Comparison of ENCODE assay signal across 11 cellular contexts in the genomic region with DNA sequence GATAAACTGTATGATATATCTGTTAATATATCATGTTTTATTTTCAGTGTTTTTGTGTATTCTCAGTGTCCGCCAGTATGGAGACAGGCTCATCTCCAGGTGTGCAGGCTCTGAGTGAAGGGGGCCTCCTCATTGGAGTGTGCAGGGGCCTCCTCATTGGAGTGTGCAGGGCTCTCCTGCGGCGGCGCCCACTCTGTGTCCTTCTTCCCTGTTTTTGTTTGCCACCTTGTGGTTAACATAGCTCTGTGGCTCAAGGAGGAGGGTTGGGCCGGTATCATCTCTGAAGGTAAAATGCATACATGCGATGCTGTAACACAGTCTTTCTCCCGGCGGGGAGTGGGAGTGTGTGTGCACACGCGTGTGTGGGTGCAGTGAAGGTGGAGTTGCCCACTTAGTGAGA.
DNase-seq lines count a peak whose midpoint lies in the region; ATAC-seq, FAIRE-seq and TF ChIP-seq lines count a peak whose summit lies in the region.
"Had no signal": no experiment of that assay in that cellular context is flagged by ENCODE, and none has a peak within 500 bp of the region (broad histone marks: within the 10 kb centered on the region; RNA-seq: fewer than 3 reads in every experiment).

No MANE protein-coding gene starts in this region.

- H3K9ac ChIP-seq in liver (ENCODE audit: low read depth in 1 of 2, low read length in 2 of 2) = no peak overlapping the region
- H3K9ac ChIP-seq in HepG2 (ENCODE audit: insufficient read depth, low read depth, low read length) = no peak overlapping the region

- intact Hi-C loops in HepG2 (cut with micrococcal nuclease; ENCODE audit: unreplicated experiment) = no loop called here
- intact Hi-C loops in naive thymus-derived CD4-positive, alpha-beta T cell (cut with micrococcal nuclease) = no loop called here

- peak overlapping the region in 1 of 10 donors; percentile 27 for H3K4me3 Mint-ChIP-seq in naive thymus-derived CD4-positive, alpha-beta T cell

- ATAC-seq in HepG2 (no peak; the same call in 2 of the 3 replicates), HG02588 (IDR thresholded peaks at IDR 0.05; ENCODE audit: unreplicated experiment) (no peak), GM21619 (IDR thresholded peaks at IDR 0.05; ENCODE audit: unreplicated experiment) (no peak)
- ATAC-seq in naive thymus-derived CD4-positive, alpha-beta T cell = peak; percentile 31

- TF ChIP-seq EP300 in HepG2 (IDR thresholded peaks at IDR 0.05; ENCODE audit: low read depth in 2 of 2, low read length in 2 of 2) (no peak), HepG2 (CRISPR knock-in tag; IDR thresholded peaks at IDR 0.05; ENCODE audit: borderline replicate concordance) (no peak)

- H3K27ac ChIP-seq in liver (ENCODE audit: low read depth in 1 of 2, low read length in 2 of 2) = peak overlapping the region; percentile 29 to 56
- H3K27ac ChIP-seq in HepG2 (ENCODE audit: extremely low read length, insufficient read depth, low read length) = no peak overlapping the region
- H3K27ac ChIP-seq in ectodermal cell (ENCODE audit: insufficient read depth, low read depth, low read length, poor library complexity, severe bottlenecking) = peak overlapping the region; percentile 99
- H3K27ac ChIP-seq in naive thymus-derived CD4-positive, alpha-beta T cell (ENCODE audit: low read depth, low read length) = no peak overlapping the region

- H3K4me1 ChIP-seq in liver (ENCODE audit: control insufficient read depth in 4 of 4, insufficient read depth in 4 of 4, low read length in 3 of 4) (peaks cover 0 to 2% (median 0%) of the 10 kb centered on the region in 4 donors), HepG2 (ENCODE audit: insufficient read depth, low read length) (peaks cover 47% of the 10 kb centered on the region), ectodermal cell (ENCODE audit: control insufficient read depth, insufficient read depth, low read length) (peaks cover 58% of the 10 kb centered on the region)
- H3K4me1 ChIP-seq in naive thymus-derived CD4-positive, alpha-beta T cell (ENCODE audit: control insufficient read depth in 2 of 2, insufficient read depth in 2 of 2, low read length in 2 of 2) = peaks cover 0 to 20% of the 10 kb centered on the region in 2 donors

- TF ChIP-seq RAD21 in liver (IDR thresholded peaks at IDR 0.05) (peak in 1 of 2 donors; percentile 12), HepG2 (CRISPR knock-in tag; IDR thresholded peaks at IDR 0.05) (no peak)

- FAIRE-seq in HepG2 (lab: Jason Lieb, UNC) = no peak
- FAIRE-seq: islet of Langerhans had no signal

- 85% methylated on average over 10 of the region's 10 CpGs for WGBS in liver
- WGBS in HepG2 (ENCODE audit: low lambda C conversion rate) = 94% methylated on average over 8 of the region's 10 CpGs
- 31 to 43% methylated on average over 10 of the region's 10 CpGs for WGBS in ectodermal cell, 2 experiments

- H2AFZ ChIP-seq in HepG2 (ENCODE audit: low read length) = no peak overlapping the region

- POLR2A ChIA-PET in HepG2 (lab: Yijun Ruan, JAX) = no interaction called here
- POLR2A ChIA-PET in naive thymus-derived CD4-positive, alpha-beta T cell (lab: Charles Lee) = no interaction called here

- BruUV-seq in HepG2 (replicated peaks; lab: Mats Ljungman, UMichigan) = no TSS peak

- H3K9me3 ChIP-seq in liver (ENCODE audit: control insufficient read depth in 4 of 4, low read length in 3 of 4) (no peaks in the 10 kb centered on the region), HepG2 (ENCODE audit: low read length) (no peaks in the 10 kb centered on the region), ectodermal cell (ENCODE audit: control insufficient read depth, low read length) (no peaks in the 10 kb centered on the region)
- H3K9me3 ChIP-seq in naive thymus-derived CD4-positive, alpha-beta T cell (ENCODE audit: control insufficient read depth in 2 of 3, low read length in 3 of 3) = no peaks in the 10 kb centered on the region

- TF ChIP-seq POLR2A in HepG2 (IDR thresholded peaks at IDR 0.05; ENCODE audit: insufficient read depth in 1 of 2, low read depth in 2 of 2, low read length in 2 of 2) = no peak

- no peaks in the 10 kb centered on the region for H4K20me1 ChIP-seq in HepG2 (ENCODE audit: insufficient read depth, low read length)

- no peaks in the 10 kb centered on the region for H3K79me2 ChIP-seq in HepG2 (ENCODE audit: insufficient read depth, low read length)

- in situ Hi-C loops in HepG2 (cut with HindIII; ENCODE audit: extremely low pct_ligation_motif_present, low pct_unique_long_range_greater_than_20kb) = no loop called here

- no peaks in the 10 kb centered on the region for H3K27me3 Mint-ChIP-seq in naive thymus-derived CD4-positive, alpha-beta T cell

- CTCF ChIA-PET in HepG2 (lab: Yijun Ruan, JAX; ENCODE audit: low intra/inter-chr PET ratio, low total read pairs) = no interaction called here
- CTCF ChIA-PET in naive thymus-derived CD4-positive, alpha-beta T cell (lab: Charles Lee) = interaction anchor here (0.6 to 2.8 kb wide), 3 partner anchors 28 to 114 kb away, joined by 3 to 7 read pairs (median 4); no protein-coding TSS in a partner anchor

- H3K9me3 Mint-ChIP-seq in naive thymus-derived CD4-positive, alpha-beta T cell = no peaks in the 10 kb centered on the region

- H3K27me3 ChIP-seq in liver (ENCODE audit: control insufficient read depth in 4 of 4, insufficient read depth in 4 of 4, low read length in 3 of 4) (no peaks in the 10 kb centered on the region), HepG2 (ENCODE audit: control insufficient read depth in 1 of 2, insufficient read depth in 2 of 2, low read length in 2 of 2) (no peaks in the 10 kb centered on the region), ectodermal cell (ENCODE audit: control insufficient read depth, insufficient read depth, low read length, poor library complexity, severe bottlenecking) (no peaks in the 10 kb centered on the region)
- no peaks in the 10 kb centered on the region for H3K27me3 ChIP-seq in naive thymus-derived CD4-positive, alpha-beta T cell (ENCODE audit: control insufficient read depth in 2 of 2, insufficient read depth in 2 of 2, low read length in 2 of 2)

- H3K27ac Mint-ChIP-seq in naive thymus-derived CD4-positive, alpha-beta T cell = peak overlapping the region in 5 of 9 donors; percentile 8 to 83 (median 63)

- H3K4me1 Mint-ChIP-seq in naive thymus-derived CD4-positive, alpha-beta T cell = peaks cover 20 to 74% (median 56%) of the 10 kb centered on the region in 7 donors

- DNase-seq in HepG2 (ENCODE audit: low spot score) (no peak), RPMI8226 (no peak), KG1 (lab: John Stamatoyannopoulos, UW) (no peak)
- DNase-seq in naive thymus-derived CD4-positive, alpha-beta T cell = no peak
- DNase-seq: activated T-cell treated with anti-CD3 and anti-CD28 coated beads for 4 hours, NCI-H187 treated with DMSO at 0.1 percent for 48 hours had no signal

- H3K36me3 ChIP-seq in liver (ENCODE audit: control insufficient read depth in 4 of 4, insufficient read depth in 3 of 4, low read depth in 1 of 4, low read length in 3 of 4) (no peaks in the 10 kb centered on the region), HepG2 (replicated peaks in 1 of 2; ENCODE audit: control insufficient read depth in 1 of 2, insufficient read depth in 2 of 2, low read length in 2 of 2) (no peaks in the 10 kb centered on the region), ectodermal cell (ENCODE audit: control insufficient read depth, insufficient read depth, low read length) (no peaks in the 10 kb centered on the region)
- no peaks in the 10 kb centered on the region for H3K36me3 ChIP-seq in naive thymus-derived CD4-positive, alpha-beta T cell (ENCODE audit: control insufficient read depth in 2 of 3, insufficient read depth in 3 of 3, low read length in 3 of 3)

- H3K4me3 ChIP-seq in liver (ENCODE audit: low read depth in 1 of 3, low read length in 3 of 3) = no peak overlapping the region
- H3K4me3 ChIP-seq in HepG2 (replicated peaks in 1 of 3; ENCODE audit: insufficient read depth in 1 of 3, low read depth in 2 of 3, low read length in 3 of 3) = no peak overlapping the region
- no peak overlapping the region for H3K4me3 ChIP-seq in ectodermal cell (ENCODE audit: insufficient read depth, low read depth, low read length)
- H3K4me3 ChIP-seq in naive thymus-derived CD4-positive, alpha-beta T cell (ENCODE audit: low read length) = no peak overlapping the region

- TF ChIP-seq CTCF in liver (IDR thresholded peaks at IDR 0.05; ENCODE audit: low read depth, low read length, missing input control) = no peak
- TF ChIP-seq CTCF in HepG2 (CRISPR knock-in tag; IDR thresholded peaks at IDR 0.05) = no peak

- peaks cover 0 to 3% (median 3%) of the 10 kb centered on the region in 5 donors for H3K36me3 Mint-ChIP-seq in naive thymus-derived CD4-positive, alpha-beta T cell

- H3K4me2 ChIP-seq in HepG2 (ENCODE audit: low read depth, low read length) = no peak overlapping the region

TF ChIP-seq in liver, 16 proteins besides CTCF, POLR2A, EP300 and RAD21:
- TF ChIP-seq HNF4A (conservative IDR thresholded peaks at IDR 0.05) (no peak), SP1 (IDR thresholded peaks at IDR 0.05) (no peak), HNF4G (IDR thresholded peaks at IDR 0.05) (no peak), JUND (IDR thresholded peaks at IDR 0.05) (no peak), FOXA1 (IDR thresholded peaks at IDR 0.05) (no peak), YY1 (IDR thresholded peaks at IDR 0.05) (no peak), GABPA (IDR thresholded peaks at IDR 0.05 in 1 of 2, conservative IDR thresholded peaks at IDR 0.05 in 1 of 2) (no peak), NR2F2 (IDR thresholded peaks at IDR 0.05) (no peak)

TF ChIP-seq in HepG2, 621 proteins besides CTCF, POLR2A, EP300 and RAD21 (continues in another document):
- TF ChIP-seq MAFF (IDR thresholded peaks at IDR 0.05; ENCODE audit: low read depth, low read length) (no peak), LCORL (IDR thresholded peaks at IDR 0.05) (no peak), LCORL (CRISPR knock-in tag; IDR thresholded peaks at IDR 0.05) (no peak)

Comparison
In these comparisons a context has a peak if more than half of its experiments do, and no peak if none do; other contexts are left out.
1. H3K27ac ChIP-seq: peak in liver (2 of 2) and ectodermal cell (single experiment); none in HepG2 (single experiment) and naive thymus-derived CD4-positive, alpha-beta T cell (single experiment).